Comparison of ENCODE assay signal across 20 cellular contexts in the genomic region with DNA sequence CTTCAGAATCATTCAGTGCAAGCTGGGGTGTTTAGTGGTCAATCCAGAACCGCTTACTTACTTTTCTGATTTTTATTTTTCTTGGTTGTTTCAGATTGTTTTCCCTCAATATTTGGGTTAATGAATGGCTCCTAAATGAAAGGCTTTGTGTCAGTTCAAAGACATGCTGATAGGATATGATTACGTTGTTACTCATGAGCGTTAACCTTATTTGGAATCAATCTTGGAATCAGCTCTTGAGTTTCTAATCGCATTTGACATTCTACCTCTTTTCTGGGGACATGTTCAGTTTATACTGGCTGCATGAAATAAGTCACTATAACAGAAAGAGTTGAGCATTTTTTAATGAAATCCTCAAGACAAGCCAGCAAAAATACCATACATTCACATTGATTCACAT.
DNase-seq lines count a peak whose midpoint lies in the region; ATAC-seq and TF ChIP-seq lines count a peak whose summit lies in the region.
"Had no signal": no experiment of that assay in that cellular context is flagged by ENCODE, and none has a peak within 500 bp of the region (broad histone marks: within the 10 kb centered on the region; RNA-seq: fewer than 3 reads in every experiment).

No MANE protein-coding gene starts in this region.

- H3K27ac Mint-ChIP-seq in activated T-cell treated with anti-CD3 and anti-CD28 coated beads, Interleukin-2, amount 50 U/mL, for 24 hours: no peak overlapping the region
- H3K27ac Mint-ChIP-seq in stimulated activated naive CD8-positive, alpha-beta T cell treated with anti-CD3 and anti-CD28 coated beads, Interleukin-15, amount 100 ng/mL, for 72 hours: no peak overlapping the region
- H3K27ac Mint-ChIP-seq: T-helper 1 cell treated with Interleukin-12 subunit alpha and Interleukin-12 subunit beta and Interleukin-4 antibody, amounts not matched to agents 30 μg/mL and 1 μg/mL, for 36 hours had no signal

- no peaks in the 10 kb centered on the region for H3K4me1 ChIP-seq in adipocyte (ENCODE audit: control insufficient read depth, insufficient read depth, low read length)
- H3K4me1 ChIP-seq: body of pancreas had no signal

- peak; percentile 42 for DNase-seq in EH (ENCODE audit: low read depth)
- peak; percentile 82 for DNase-seq in NCI-H82 (lab: John Stamatoyannopoulos, UW)
- peak; percentile 15 for DNase-seq in adipocyte (ENCODE audit: low read depth)
- DNase-seq in foreskin fibroblast: peak; percentile 9 to 50
- DNase-seq in NCI-H226: no peak
- DNase-seq in activated T-cell treated with anti-CD3 and anti-CD28 coated beads, Interleukin-2, amount 50 U/mL, for 24 hours: no peak
- no peak for DNase-seq in cerebellar nuclear complex (lab: John Stamatoyannopoulos, UW)
- DNase-seq in stimulated activated naive CD8-positive, alpha-beta T cell treated with anti-CD3 and anti-CD28 coated beads, Interleukin-15, amount 100 ng/mL, for 72 hours: no peak
- DNase-seq: ACHN; activated CD4-positive, CD25-positive, alpha-beta regulatory T cell treated with anti-CD3 and anti-CD28 coated beads, Interleukin-2, amount 50 U/mL, for 72 hours; activated gamma-delta T cell; activated T-cell treated with anti-CD3 and anti-CD28 coated beads, Interleukin-2, amount 50 U/mL, for 1 hour; body of pancreas; mesenchymal stem cell; NCI-H1436 treated with DMSO at 0.1 percent for 48 hours; NCI-H510A; stimulated activated CD4-positive, alpha-beta T cell treated with anti-CD3 and anti-CD28 coated beads, Interleukin-15, amount 100 ng/mL, for 24 hours; stimulated activated naive CD4-positive, alpha-beta T cell had no signal

- no peak for ATAC-seq in stimulated activated naive CD8-positive, alpha-beta T cell treated with anti-CD3 and anti-CD28 coated beads, Interleukin-15, amount 100 ng/mL, for 72 hours
- ATAC-seq: body of pancreas, sciatic nerve had no signal

- H3K4me3 ChIP-seq in adipocyte (ENCODE audit: low read length): no peak overlapping the region
- H3K4me3 ChIP-seq in foreskin fibroblast (ENCODE audit: low read depth in 1 of 2, low read length in 2 of 2): no peak overlapping the region
- H3K4me3 ChIP-seq: body of pancreas had no signal

- no peaks in the 10 kb centered on the region for H3K27me3 Mint-ChIP-seq in activated T-cell treated with anti-CD3 and anti-CD28 coated beads, Interleukin-2, amount 50 U/mL, for 24 hours
- no peaks in the 10 kb centered on the region for H3K27me3 Mint-ChIP-seq in stimulated activated naive CD8-positive, alpha-beta T cell treated with anti-CD3 and anti-CD28 coated beads, Interleukin-15, amount 100 ng/mL, for 72 hours

- H3K9me3 ChIP-seq in adipocyte (ENCODE audit: control insufficient read depth, low read length): no peaks in the 10 kb centered on the region
- H3K9me3 ChIP-seq: body of pancreas had no signal

- no peaks in the 10 kb centered on the region for H3K9me3 Mint-ChIP-seq in activated T-cell treated with anti-CD3 and anti-CD28 coated beads, Interleukin-2, amount 50 U/mL, for 24 hours
- H3K9me3 Mint-ChIP-seq in stimulated activated naive CD8-positive, alpha-beta T cell treated with anti-CD3 and anti-CD28 coated beads, Interleukin-15, amount 100 ng/mL, for 72 hours: no peaks in the 10 kb centered on the region
- H3K9me3 Mint-ChIP-seq: T-helper 1 cell treated with Interleukin-12 subunit alpha and Interleukin-12 subunit beta and Interleukin-4 antibody, amounts not matched to agents 30 μg/mL and 1 μg/mL, for 36 hours had no signal

- no peak for TF ChIP-seq CTCF in foreskin fibroblast (IDR thresholded peaks at IDR 0.05; ENCODE audit: low read depth, low read length)

- H3K9ac ChIP-seq in adipocyte (ENCODE audit: low read length): no peak overlapping the region

- H3K4me1 Mint-ChIP-seq in activated T-cell treated with anti-CD3 and anti-CD28 coated beads, Interleukin-2, amount 50 U/mL, for 24 hours (ENCODE audit: low read depth): no peaks in the 10 kb centered on the region
- H3K4me1 Mint-ChIP-seq in stimulated activated naive CD8-positive, alpha-beta T cell treated with anti-CD3 and anti-CD28 coated beads, Interleukin-15, amount 100 ng/mL, for 72 hours: no peaks in the 10 kb centered on the region

- peaks cover 88% of the 10 kb centered on the region for H3K36me3 Mint-ChIP-seq in activated T-cell treated with anti-CD3 and anti-CD28 coated beads, Interleukin-2, amount 50 U/mL, for 24 hours (ENCODE audit: low read depth)

- peaks cover 63% of the 10 kb centered on the region for H3K36me3 ChIP-seq in adipocyte (ENCODE audit: control insufficient read depth, insufficient read depth, low read length, severe bottlenecking)

- no peaks in the 10 kb centered on the region for H3K27me3 ChIP-seq in adipocyte (replicated peaks; ENCODE audit: control insufficient read depth, insufficient read depth, low read length)
- H3K27me3 ChIP-seq: body of pancreas had no signal

- H3K4me3 Mint-ChIP-seq in activated T-cell treated with anti-CD3 and anti-CD28 coated beads, Interleukin-2, amount 50 U/mL, for 24 hours: no peak overlapping the region
- no peak overlapping the region for H3K4me3 Mint-ChIP-seq in stimulated activated naive CD8-positive, alpha-beta T cell treated with anti-CD3 and anti-CD28 coated beads, Interleukin-15, amount 100 ng/mL, for 72 hours
- H3K4me3 Mint-ChIP-seq: T-helper 1 cell treated with Interleukin-12 subunit alpha and Interleukin-12 subunit beta and Interleukin-4 antibody, amounts not matched to agents 30 μg/mL and 1 μg/mL, for 36 hours had no signal

Comparison
In these comparisons a context has a peak if more than half of its experiments do, and no peak if none do; other contexts are left out.
1. DNase-seq: peak in EH (single experiment), NCI-H82 (single experiment), adipocyte (single experiment) and foreskin fibroblast (2 of 2); none in NCI-H226 (single experiment), activated T-cell treated with anti-CD3 and anti-CD28 coated beads, Interleukin-2, amount 50 U/mL, for 24 hours (single experiment), cerebellar nuclear complex (0 of 2) and stimulated activated naive CD8-positive, alpha-beta T cell treated with anti-CD3 and anti-CD28 coated beads, Interleukin-15, amount 100 ng/mL, for 72 hours (0 of 2).